In genomic region chr16:88995194-88995593, GRCh38 we compare ENCODE assay signal across 1 cellular context.
TF ChIP-seq lines count a peak whose summit lies in the region.

No MANE protein-coding gene starts in this region.

TF ChIP-seq in GM23338, 12 proteins besides CTCF, POLR2A, EP300 and RAD21 (continued from another document):
- TF ChIP-seq, protein P1, sequence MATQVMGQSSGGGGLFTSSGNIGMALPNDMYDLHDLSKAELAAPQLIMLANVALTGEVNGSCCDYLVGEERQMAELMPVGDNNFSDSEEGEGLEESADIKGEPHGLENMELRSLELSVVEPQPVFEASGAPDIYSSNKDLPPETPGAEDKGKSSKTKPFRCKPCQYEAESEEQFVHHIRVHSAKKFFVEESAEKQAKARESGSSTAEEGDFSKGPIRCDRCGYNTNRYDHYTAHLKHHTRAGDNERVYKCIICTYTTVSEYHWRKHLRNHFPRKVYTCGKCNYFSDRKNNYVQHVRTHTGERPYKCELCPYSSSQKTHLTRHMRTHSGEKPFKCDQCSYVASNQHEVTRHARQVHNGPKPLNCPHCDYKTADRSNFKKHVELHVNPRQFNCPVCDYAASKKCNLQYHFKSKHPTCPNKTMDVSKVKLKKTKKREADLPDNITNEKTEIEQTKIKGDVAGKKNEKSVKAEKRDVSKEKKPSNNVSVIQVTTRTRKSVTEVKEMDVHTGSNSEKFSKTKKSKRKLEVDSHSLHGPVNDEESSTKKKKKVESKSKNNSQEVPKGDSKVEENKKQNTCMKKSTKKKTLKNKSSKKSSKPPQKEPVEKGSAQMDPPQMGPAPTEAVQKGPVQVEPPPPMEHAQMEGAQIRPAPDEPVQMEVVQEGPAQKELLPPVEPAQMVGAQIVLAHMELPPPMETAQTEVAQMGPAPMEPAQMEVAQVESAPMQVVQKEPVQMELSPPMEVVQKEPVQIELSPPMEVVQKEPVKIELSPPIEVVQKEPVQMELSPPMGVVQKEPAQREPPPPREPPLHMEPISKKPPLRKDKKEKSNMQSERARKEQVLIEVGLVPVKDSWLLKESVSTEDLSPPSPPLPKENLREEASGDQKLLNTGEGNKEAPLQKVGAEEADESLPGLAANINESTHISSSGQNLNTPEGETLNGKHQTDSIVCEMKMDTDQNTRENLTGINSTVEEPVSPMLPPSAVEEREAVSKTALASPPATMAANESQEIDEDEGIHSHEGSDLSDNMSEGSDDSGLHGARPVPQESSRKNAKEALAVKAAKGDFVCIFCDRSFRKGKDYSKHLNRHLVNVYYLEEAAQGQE (IDR thresholded peaks at IDR 0.05; ENCODE audit: unreplicated experiment), result no peak
- no peak for TF ChIP-seq NANOG (IDR thresholded peaks at IDR 0.05; ENCODE audit: borderline replicate concordance)
